ENCODE assay signal across 1 cellular context in the genomic region with DNA sequence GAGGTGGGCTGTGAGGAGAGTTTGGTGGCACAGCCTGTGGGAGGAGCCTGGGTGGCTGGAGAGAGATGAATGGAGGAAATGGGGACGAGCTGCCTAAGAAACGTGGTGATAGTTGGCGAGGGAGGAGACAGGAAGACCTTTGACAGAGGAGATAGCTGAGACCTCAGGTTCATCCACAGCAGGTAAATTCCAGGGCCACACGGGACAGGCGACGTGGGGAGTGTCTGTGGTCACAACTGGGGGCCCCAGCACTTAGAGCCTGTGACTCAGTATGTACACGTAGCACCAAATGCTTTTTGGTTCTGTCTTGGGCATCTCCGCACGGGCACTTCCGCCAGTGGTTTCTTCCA.
TF ChIP-seq lines count a peak whose summit lies in the region.

No MANE protein-coding gene starts in this region.

TF ChIP-seq in GM12878, 131 proteins besides CTCF, POLR2A, EP300 and RAD21:
- TF ChIP-seq YY1 (IDR thresholded peaks at IDR 0.05; ENCODE audit: low read depth, low read length) (no peak), ZBED1 (IDR thresholded peaks at IDR 0.05; ENCODE audit: borderline replicate concordance) (no peak), CBX5 (IDR thresholded peaks at IDR 0.05; ENCODE audit: low read depth) (no peak), IKZF1 (conservative IDR thresholded peaks at IDR 0.05) (no peak), SRF (IDR thresholded peaks at IDR 0.05; ENCODE audit: low read depth in 2 of 2, low read length in 2 of 2) (no peak), NFIC (IDR thresholded peaks at IDR 0.05; ENCODE audit: low read depth, low read length) (no peak), KDM1A (IDR thresholded peaks at IDR 0.05; ENCODE audit: borderline replicate concordance) (no peak), ESRRA (IDR thresholded peaks at IDR 0.05; ENCODE audit: low read length) (no peak), RAD51 (IDR thresholded peaks at IDR 0.05) (no peak), SUZ12 (IDR thresholded peaks at IDR 0.05; ENCODE audit: unreplicated experiment) (no peak), RUNX3 (IDR thresholded peaks at IDR 0.05; ENCODE audit: low read length) (no peak), BHLHE40 (IDR thresholded peaks at IDR 0.05; ENCODE audit: borderline replicate concordance in 1 of 2, low read depth in 2 of 2, low read length in 1 of 2) (no peak), SMC3 (IDR thresholded peaks at IDR 0.05; ENCODE audit: borderline replicate concordance, low read length) (no peak)
- TF ChIP-seq, protein P1, sequence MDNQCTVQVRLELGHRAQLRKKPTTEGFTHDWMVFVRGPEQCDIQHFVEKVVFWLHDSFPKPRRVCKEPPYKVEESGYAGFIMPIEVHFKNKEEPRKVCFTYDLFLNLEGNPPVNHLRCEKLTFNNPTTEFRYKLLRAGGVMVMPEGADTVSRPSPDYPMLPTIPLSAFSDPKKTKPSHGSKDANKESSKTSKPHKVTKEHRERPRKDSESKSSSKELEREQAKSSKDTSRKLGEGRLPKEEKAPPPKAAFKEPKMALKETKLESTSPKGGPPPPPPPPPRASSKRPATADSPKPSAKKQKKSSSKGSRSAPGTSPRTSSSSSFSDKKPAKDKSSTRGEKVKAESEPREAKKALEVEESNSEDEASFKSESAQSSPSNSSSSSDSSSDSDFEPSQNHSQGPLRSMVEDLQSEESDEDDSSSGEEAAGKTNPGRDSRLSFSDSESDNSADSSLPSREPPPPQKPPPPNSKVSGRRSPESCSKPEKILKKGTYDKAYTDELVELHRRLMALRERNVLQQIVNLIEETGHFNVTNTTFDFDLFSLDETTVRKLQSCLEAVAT (IDR thresholded peaks at IDR 0.05), result no peak
- TF ChIP-seq, protein P2, sequence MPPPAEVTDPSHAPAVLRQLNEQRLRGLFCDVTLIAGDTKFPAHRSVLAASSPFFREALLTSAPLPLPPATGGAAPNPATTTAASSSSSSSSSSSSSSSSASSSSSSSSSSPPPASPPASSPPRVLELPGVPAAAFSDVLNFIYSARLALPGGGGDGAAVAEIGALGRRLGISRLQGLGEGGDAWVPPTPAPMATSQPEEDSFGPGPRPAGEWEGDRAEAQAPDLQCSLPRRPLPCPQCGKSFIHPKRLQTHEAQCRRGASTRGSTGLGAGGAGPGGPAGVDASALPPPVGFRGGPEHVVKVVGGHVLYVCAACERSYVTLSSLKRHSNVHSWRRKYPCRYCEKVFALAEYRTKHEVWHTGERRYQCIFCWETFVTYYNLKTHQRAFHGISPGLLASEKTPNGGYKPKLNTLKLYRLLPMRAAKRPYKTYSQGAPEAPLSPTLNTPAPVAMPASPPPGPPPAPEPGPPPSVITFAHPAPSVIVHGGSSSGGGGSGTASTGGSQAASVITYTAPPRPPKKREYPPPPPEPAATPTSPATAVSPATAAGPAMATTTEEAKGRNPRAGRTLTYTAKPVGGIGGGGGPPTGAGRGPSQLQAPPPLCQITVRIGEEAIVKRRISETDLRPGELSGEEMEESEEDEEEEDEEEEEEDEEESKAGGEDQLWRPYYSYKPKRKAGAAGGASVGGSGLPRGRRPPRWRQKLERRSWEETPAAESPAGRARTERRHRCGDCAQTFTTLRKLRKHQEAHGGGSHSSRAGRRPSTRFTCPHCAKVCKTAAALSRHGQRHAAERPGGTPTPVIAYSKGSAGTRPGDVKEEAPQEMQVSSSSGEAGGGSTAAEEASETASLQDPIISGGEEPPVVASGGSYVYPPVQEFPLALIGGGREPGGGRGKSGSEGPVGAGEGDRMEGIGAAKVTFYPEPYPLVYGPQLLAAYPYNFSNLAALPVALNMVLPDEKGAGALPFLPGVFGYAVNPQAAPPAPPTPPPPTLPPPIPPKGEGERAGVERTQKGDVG (CRISPR knock-in tag; IDR thresholded peaks at IDR 0.05), result no peak
- TF ChIP-seq, protein P3, sequence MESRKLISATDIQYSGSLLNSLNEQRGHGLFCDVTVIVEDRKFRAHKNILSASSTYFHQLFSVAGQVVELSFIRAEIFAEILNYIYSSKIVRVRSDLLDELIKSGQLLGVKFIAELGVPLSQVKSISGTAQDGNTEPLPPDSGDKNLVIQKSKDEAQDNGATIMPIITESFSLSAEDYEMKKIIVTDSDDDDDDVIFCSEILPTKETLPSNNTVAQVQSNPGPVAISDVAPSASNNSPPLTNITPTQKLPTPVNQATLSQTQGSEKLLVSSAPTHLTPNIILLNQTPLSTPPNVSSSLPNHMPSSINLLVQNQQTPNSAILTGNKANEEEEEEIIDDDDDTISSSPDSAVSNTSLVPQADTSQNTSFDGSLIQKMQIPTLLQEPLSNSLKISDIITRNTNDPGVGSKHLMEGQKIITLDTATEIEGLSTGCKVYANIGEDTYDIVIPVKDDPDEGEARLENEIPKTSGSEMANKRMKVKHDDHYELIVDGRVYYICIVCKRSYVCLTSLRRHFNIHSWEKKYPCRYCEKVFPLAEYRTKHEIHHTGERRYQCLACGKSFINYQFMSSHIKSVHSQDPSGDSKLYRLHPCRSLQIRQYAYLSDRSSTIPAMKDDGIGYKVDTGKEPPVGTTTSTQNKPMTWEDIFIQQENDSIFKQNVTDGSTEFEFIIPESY (IDR thresholded peaks at IDR 0.05), result no peak
